ENCODE assay signal across 8 cellular contexts in genomic region chr10:90751107-90751997, GRCh38.
A peak's percentile ranks its signal among the peaks of the same experiment; 100 is the strongest.
DNase-seq lines count a peak whose midpoint lies in the region; ATAC-seq and TF ChIP-seq lines count a peak whose summit lies in the region.

No MANE protein-coding gene starts in this region.

- WGBS in esophagus squamous epithelium, 2 donors: 37 to 47% methylated on average over 4 of the region's 4 CpGs
- no CpG with 5 or more reads among the region's 4 CpGs for WGBS in neuronal stem cell (ENCODE audit: extremely low coverage in 2 of 2, insufficient read length in 2 of 2, insufficient replicate concordance in 1 of 2), 2 donors

- H2BK12ac ChIP-seq in neuronal stem cell (ENCODE audit: low read length): no peak overlapping the region

- H3K9me3 ChIP-seq in DOHH2 (ENCODE audit: control insufficient read depth, insufficient read depth, low read length) (no peaks in the 10 kb centered on the region), esophagus squamous epithelium (no peaks in the 10 kb centered on the region), neuronal stem cell (replicated peaks in 1 of 2; ENCODE audit: control insufficient read depth in 2 of 2, insufficient read depth in 1 of 2, low read depth in 1 of 2, low read length in 2 of 2) (no peaks in the 10 kb centered on the region)

- H4K91ac ChIP-seq in neuronal stem cell (ENCODE audit: low read depth, low read length, poor library complexity): no peak overlapping the region

- no peaks in the 10 kb centered on the region for H3F3A ChIP-seq in DOHH2 (ENCODE audit: control insufficient read depth, insufficient read depth)

- H3K4me3 ChIP-seq in DOHH2 (ENCODE audit: low read length) (no peak overlapping the region), LNCaP clone FGC (ENCODE audit: low read depth, low read length) (no peak overlapping the region), esophagus squamous epithelium (no peak overlapping the region), neuronal stem cell (ENCODE audit: low read length in 2 of 2) (no peak overlapping the region)

- H3K79me2 ChIP-seq in DOHH2 (ENCODE audit: control insufficient read depth, low read length): no peaks in the 10 kb centered on the region

- H3K23ac ChIP-seq in neuronal stem cell (ENCODE audit: low read depth, low read length, poor library complexity): no peak overlapping the region

- no peak overlapping the region for H3K14ac ChIP-seq in neuronal stem cell (ENCODE audit: low read length)

- no peak overlapping the region for H2AK5ac ChIP-seq in neuronal stem cell (ENCODE audit: low read depth, low read length)

- H4K20me1 ChIP-seq in DOHH2 (ENCODE audit: control insufficient read depth, insufficient read depth, low read depth, low read length): no peaks in the 10 kb centered on the region

- ATAC-seq in GM21423 (IDR thresholded peaks at IDR 0.05; ENCODE audit: unreplicated experiment) (peak; percentile 75), HG03565 (IDR thresholded peaks at IDR 0.05; ENCODE audit: unreplicated experiment) (no peak)

- TF ChIP-seq CTCF in DOHH2 (IDR thresholded peaks at IDR 0.05; ENCODE audit: low read depth, low read length, poor library complexity, severe bottlenecking) (peak; percentile 65), LNCaP clone FGC (IDR thresholded peaks at IDR 0.05; ENCODE audit: control insufficient read depth, extremely low read depth, insufficient read depth) (peak; percentile 80), esophagus squamous epithelium (IDR thresholded peaks at IDR 0.05) (peak in 5 of 6 experiments; percentile 57 to 75 (median 61))

- H3K79me1 ChIP-seq in neuronal stem cell (ENCODE audit: low read depth, low read length): no peaks in the 10 kb centered on the region

- H2BK15ac ChIP-seq in neuronal stem cell (ENCODE audit: low read length): no peak overlapping the region

- no peak overlapping the region for H3K9ac ChIP-seq in neuronal stem cell (ENCODE audit: low read depth, low read length, poor library complexity)

- no peak overlapping the region for H2AFZ ChIP-seq in neuronal stem cell (ENCODE audit: low read length)

- H3K36me3 ChIP-seq in DOHH2 (ENCODE audit: control insufficient read depth, low read length) (no peaks in the 10 kb centered on the region), esophagus squamous epithelium (no peaks in the 10 kb centered on the region), neuronal stem cell (replicated peaks in 1 of 2; ENCODE audit: control insufficient read depth in 2 of 2, insufficient read depth in 2 of 2, low read length in 2 of 2) (no peaks in the 10 kb centered on the region)

- TF ChIP-seq POLR2A in esophagus squamous epithelium (IDR thresholded peaks at IDR 0.05): no peak

- intact Hi-C loops in esophagus squamous epithelium (cut with DNase I): loop anchor here (5.0 kb wide), 1 partner anchor 111 kb away; no protein-coding TSS in a partner anchor

- H3K9me2 ChIP-seq in DOHH2 (replicated peaks; ENCODE audit: control insufficient read depth, low read length): no peaks in the 10 kb centered on the region

- H2BK5ac ChIP-seq in neuronal stem cell (ENCODE audit: low read length): no peak overlapping the region

- no peak overlapping the region for H3K27ac ChIP-seq in DOHH2 (ENCODE audit: low read depth, low read length)
- no peak overlapping the region for H3K27ac ChIP-seq in esophagus squamous epithelium
- no peak overlapping the region for H3K27ac ChIP-seq in neuronal stem cell (replicated peaks; ENCODE audit: low read length)

- no peak overlapping the region for H4K8ac ChIP-seq in neuronal stem cell (ENCODE audit: low read depth, low read length)

- H3K27me3 ChIP-seq in DOHH2 (ENCODE audit: control insufficient read depth, low read length) (peaks cover 29% of the 10 kb centered on the region), esophagus squamous epithelium (peaks cover 0 to 5% (median 0%) of the 10 kb centered on the region in 4 donors), neuronal stem cell (ENCODE audit: control insufficient read depth in 3 of 3, insufficient read depth in 3 of 3, low read depth in 1 of 3, low read length in 3 of 3) (no peaks in the 10 kb centered on the region)

- H2BK120ac ChIP-seq in neuronal stem cell (ENCODE audit: low read depth, low read length): no peak overlapping the region

- H3K4ac ChIP-seq in neuronal stem cell (ENCODE audit: low read length): no peak overlapping the region

- DNase-seq in LNCaP clone FGC (ENCODE audit: low read depth) (peak; percentile 4), esophagus squamous epithelium (lab: John Stamatoyannopoulos, UW) (no peak), neuronal stem cell (ENCODE audit: low spot score) (peak; percentile 47), NCI-H187 (lab: John Stamatoyannopoulos, UW) (no peak)
- peak; percentile 12 to 20 for DNase-seq in activated CD4-positive, alpha-beta T cell treated with anti-CD3 and anti-CD28 coated beads, Interleukin-2, amount 50 U/mL, for 4 hours

- no peak overlapping the region for H3K18ac ChIP-seq in neuronal stem cell (ENCODE audit: low read length)

- H3K4me2 ChIP-seq in DOHH2 (ENCODE audit: low read length) (no peak overlapping the region), neuronal stem cell (ENCODE audit: insufficient read depth, low read length, poor library complexity, severe bottlenecking) (no peak overlapping the region)

- H3K4me1 ChIP-seq in DOHH2 (ENCODE audit: control insufficient read depth, low read length) (no peaks in the 10 kb centered on the region), esophagus squamous epithelium (peaks cover 0 to 7% (median 0%) of the 10 kb centered on the region in 3 donors), neuronal stem cell (ENCODE audit: control insufficient read depth in 2 of 2, insufficient read depth in 1 of 2, low read depth in 1 of 2, low read length in 2 of 2) (no peaks in the 10 kb centered on the region)

Comparison
In these comparisons a context has a peak if more than half of its experiments do, and no peak if none do; other contexts are left out.
1. DNase-seq: peak in LNCaP clone FGC (single experiment), activated CD4-positive, alpha-beta T cell treated with anti-CD3 and anti-CD28 coated beads, Interleukin-2, amount 50 U/mL, for 4 hours (2 of 2) and neuronal stem cell (single experiment); none in esophagus squamous epithelium (single experiment) and NCI-H187 (0 of 2).
2. Peak in every context shown above with its lines, with median percentiles within 50 percentile points of each other: CTCF ChIP-seq.